In the genomic region with DNA sequence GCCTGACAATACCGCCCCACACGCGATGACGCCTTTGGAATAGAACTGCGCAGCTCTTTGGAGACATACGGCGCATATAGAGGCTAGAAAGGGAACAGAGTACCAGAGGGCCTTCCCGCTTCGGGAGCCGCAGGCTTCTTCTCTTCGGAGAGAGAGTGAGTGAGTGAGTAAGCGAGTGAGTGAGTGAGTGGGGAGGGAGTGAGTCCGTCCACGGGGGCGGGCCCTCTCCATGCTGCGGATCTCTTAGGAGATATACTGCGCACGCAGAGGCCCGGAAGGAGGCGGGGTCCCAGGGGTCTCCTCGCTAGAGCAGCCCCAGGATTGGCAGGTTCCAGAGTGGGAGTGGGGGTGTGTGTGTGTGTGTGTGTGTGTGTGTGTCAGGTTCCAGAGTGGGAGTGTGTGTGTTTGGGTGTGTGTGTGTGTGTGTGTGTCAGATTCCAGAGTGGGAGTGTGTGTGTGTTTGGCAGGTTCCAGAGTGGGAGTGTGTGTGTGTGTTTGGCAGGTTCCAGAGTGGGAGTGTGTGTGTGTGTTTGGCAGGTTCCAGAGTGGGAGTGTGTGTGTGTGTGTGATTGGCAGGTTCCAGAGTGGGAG, we compare ENCODE assay signal across 8 cellular contexts.
DNase-seq lines count a peak whose midpoint lies in the region; ATAC-seq and TF ChIP-seq lines count a peak whose summit lies in the region.

No MANE protein-coding gene starts in this region.

- H2AFZ ChIP-seq in PC-3 (ENCODE audit: low read length): peak overlapping the region; percentile 95

- H3K4me3 ChIP-seq in CD4-positive, CD25-positive, alpha-beta regulatory T cell (ENCODE audit: low read depth, low read length): peak overlapping the region; percentile 55
- H3K4me3 ChIP-seq in PC-3 (ENCODE audit: low read length): peak overlapping the region; percentile 88
- peak overlapping the region; percentile 82 to 88 for H3K4me3 ChIP-seq in mucosa of rectum (ENCODE audit: low read length in 2 of 2)

- H3F3A ChIP-seq in PC-3 (ENCODE audit: low read length, unreplicated experiment): no peaks in the 10 kb centered on the region

- peak overlapping the region; percentile 56 for H3K27ac ChIP-seq in CD4-positive, CD25-positive, alpha-beta regulatory T cell (ENCODE audit: insufficient read depth, low read length, poor library complexity, severe bottlenecking)
- H3K27ac ChIP-seq in PC-3 (ENCODE audit: low read length) (peak overlapping the region; percentile 44), mucosa of rectum (ENCODE audit: low read depth in 2 of 2, low read length in 2 of 2) (peak overlapping the region; percentile 94)

- CTCF ChIA-PET in PC-3 (lab: Charles Lee): no interaction called here

- peak overlapping the region; percentile 91 to 97 (median 92) for H3K27ac Mint-ChIP-seq in CD4-positive, CD25-positive, alpha-beta regulatory T cell

- no peaks in the 10 kb centered on the region for H3K36me3 ChIP-seq in CD4-positive, CD25-positive, alpha-beta regulatory T cell (ENCODE audit: control insufficient read depth, insufficient read depth, low read length)
- H3K36me3 ChIP-seq in PC-3 (ENCODE audit: low read depth, low read length) (no peaks in the 10 kb centered on the region), mucosa of rectum (ENCODE audit: control insufficient read depth in 2 of 2, insufficient read depth in 2 of 2, low read length in 2 of 2) (no peaks in the 10 kb centered on the region)

- peaks cover 38% of the 10 kb centered on the region for H3K27me3 Mint-ChIP-seq in CD4-positive, CD25-positive, alpha-beta regulatory T cell

- H3K27me3 ChIP-seq in CD4-positive, CD25-positive, alpha-beta regulatory T cell (ENCODE audit: control insufficient read depth, insufficient read depth, low read length): peaks cover 3% of the 10 kb centered on the region
- H3K27me3 ChIP-seq in PC-3 (ENCODE audit: low read length): no peaks in the 10 kb centered on the region
- no peaks in the 10 kb centered on the region for H3K27me3 ChIP-seq in mucosa of rectum (ENCODE audit: control insufficient read depth in 2 of 2, insufficient read depth in 2 of 2, low read length in 2 of 2)

- DNase-seq in CD4-positive, CD25-positive, alpha-beta regulatory T cell: peak; percentile 70 to 86 (median 78)
- DNase-seq in HPDE6-E6E7 (ENCODE audit: extremely low spot score) (peak; percentile 34), PC-3 (peak; percentile 97)
- DNase-seq in activated T-cell treated with anti-CD3 and anti-CD28 coated beads, Interleukin-2, amount 50 U/mL, for 48 hours: peak; percentile 91 to 94
- DNase-seq in stimulated activated CD8-positive, alpha-beta memory T cell treated with anti-CD3 and anti-CD28 coated beads, Interleukin-4, amount 100 ng/mL, for 1 hour (ENCODE audit: low read depth in 2 of 2, low spot score in 1 of 2): peak; percentile 73 to 74

- peaks cover 6 to 18% (median 12%) of the 10 kb centered on the region in 4 donors for H3K4me1 Mint-ChIP-seq in CD4-positive, CD25-positive, alpha-beta regulatory T cell

- H3K4me2 ChIP-seq in PC-3 (ENCODE audit: low read length): peak overlapping the region; percentile 82

- no peaks in the 10 kb centered on the region for H3K9me2 ChIP-seq in PC-3 (replicated peaks; ENCODE audit: low read length)

- peaks cover 22% of the 10 kb centered on the region for H3K4me1 ChIP-seq in CD4-positive, CD25-positive, alpha-beta regulatory T cell (ENCODE audit: control insufficient read depth, insufficient read depth, low read length, poor library complexity, severe bottlenecking)
- H3K4me1 ChIP-seq in PC-3 (ENCODE audit: insufficient read depth, low read length) (peaks cover 7% of the 10 kb centered on the region; the same call in 1 of the 2 replicates), mucosa of rectum (ENCODE audit: control insufficient read depth in 2 of 2, insufficient read depth in 2 of 2, low read length in 2 of 2) (peaks cover 22 to 34% of the 10 kb centered on the region in 2 donors)

- H3K9ac ChIP-seq in PC-3 (ENCODE audit: low read length) (0 out of 2 replicates have a peak overlapping the region, but pooled peaks have one; percentile 8), mucosa of rectum (ENCODE audit: low read depth in 1 of 2, low read length in 2 of 2) (peak overlapping the region; percentile 75 to 80)

- H3K9me3 ChIP-seq in CD4-positive, CD25-positive, alpha-beta regulatory T cell (ENCODE audit: control insufficient read depth in 2 of 2, low read length in 2 of 2): no peaks in the 10 kb centered on the region
- no peaks in the 10 kb centered on the region for H3K9me3 ChIP-seq in PC-3 (ENCODE audit: low read length)
- no peaks in the 10 kb centered on the region for H3K9me3 ChIP-seq in mucosa of rectum (ENCODE audit: control insufficient read depth in 2 of 2, low read length in 2 of 2)

- peak; percentile 63 to 70 for ATAC-seq in CD4-positive, CD25-positive, alpha-beta regulatory T cell (ENCODE audit: low read depth in 2 of 2)
- ATAC-seq in GM19467 (IDR thresholded peaks at IDR 0.05; ENCODE audit: unreplicated experiment) (peak; percentile 39), PC-3 (peak; percentile 75), esophagus mucosa (peak; percentile 89)

- no peak for TF ChIP-seq CTCF in PC-3 (conservative IDR thresholded peaks at IDR 0.05; ENCODE audit: low read depth, low read length)

- peak overlapping the region; percentile 90 to 96 (median 93) for H3K4me3 Mint-ChIP-seq in CD4-positive, CD25-positive, alpha-beta regulatory T cell

- H3K79me2 ChIP-seq in PC-3 (ENCODE audit: low read length): no peaks in the 10 kb centered on the region

- intact Hi-C loops in PC-3 (cut with micrococcal nuclease): loop anchor here (2.0 to 5.0 kb wide), 2 partner anchors 94 to 145 kb away; no protein-coding TSS in a partner anchor

- H3K9me3 Mint-ChIP-seq in CD4-positive, CD25-positive, alpha-beta regulatory T cell: peaks cover 0 to 3% (median 0%) of the 10 kb centered on the region in 7 donors

- TSS peak; percentile 80 for BruUV-seq in PC-3 (replicated peaks; lab: Mats Ljungman, UMichigan)

- no peaks in the 10 kb centered on the region for H3K36me3 Mint-ChIP-seq in CD4-positive, CD25-positive, alpha-beta regulatory T cell

- no peaks in the 10 kb centered on the region for H4K20me1 ChIP-seq in PC-3 (ENCODE audit: low read length)

- POLR2A ChIA-PET in PC-3 (lab: Charles Lee; ENCODE audit: unreplicated experiment): interaction anchor here (0.5 kb wide), 1 partner anchor 126 kb away, joined by 21 read pairs; no protein-coding TSS in a partner anchor

Comparison
In these comparisons a context has a peak if more than half of its experiments do, and no peak if none do; other contexts are left out.
1. Peak in every context shown above with its lines: DNase-seq, ATAC-seq, H3K4me3 ChIP-seq and H3K27ac ChIP-seq.
2. ATAC-seq: peak in every context shown above with its lines; median percentile 89 in esophagus mucosa; 75 in PC-3; 66 in CD4-positive, CD25-positive, alpha-beta regulatory T cell; 39 in GM19467.
3. DNase-seq: peak in every context shown above with its lines; median percentile 97 in PC-3; 92 in activated T-cell treated with anti-CD3 and anti-CD28 coated beads, Interleukin-2, amount 50 U/mL, for 48 hours; 78 in CD4-positive, CD25-positive, alpha-beta regulatory T cell; 74 in stimulated activated CD8-positive, alpha-beta memory T cell treated with anti-CD3 and anti-CD28 coated beads, Interleukin-4, amount 100 ng/mL, for 1 hour; 34 in HPDE6-E6E7.
4. H3K27ac ChIP-seq: peak in every context shown above with its lines; median percentile 94 in mucosa of rectum; 56 in CD4-positive, CD25-positive, alpha-beta regulatory T cell; 44 in PC-3.